Comparison of ENCODE assay signal across 8 cellular contexts in genomic region chr3:66253790-66254620, GRCh38. TPM values are rescaled to one million over a fixed set of nuclear protein-coding genes. Genes with fewer than 3 reads are reported as not detected.
DNase-seq lines count a peak whose midpoint lies in the region; TF ChIP-seq lines count a peak whose summit lies in the region.

No MANE protein-coding gene starts in this region.

- no peaks in the 10 kb centered on the region for H3K4me1 Mint-ChIP-seq in activated T-helper 1 cell treated with anti-CD3 and anti-CD28 coated beads, Interleukin-12 subunit alpha, Interleukin-12 subunit beta, Interleukin-2, Interleukin-4 antibody, amounts not matched to agents 30 ng/mL and 10 ng/mL and 1 ng/mL, durations not matched to agents 14 hours and 24 hours and 36 hours (ENCODE audit: low read depth)

- H3K4me3 ChIP-seq in MM.1S (ENCODE audit: low read length), result no peak overlapping the region
- H3K4me3 ChIP-seq in lower leg skin (ENCODE audit: low read depth, poor library complexity, severe bottlenecking), result no peak overlapping the region

- no peaks in the 10 kb centered on the region for H3K9me2 ChIP-seq in MM.1S (replicated peaks; ENCODE audit: insufficient read depth, low read length)

- H2AFZ ChIP-seq in MM.1S (ENCODE audit: low read length), result no peak overlapping the region

- no peak overlapping the region for H3K4me3 Mint-ChIP-seq in activated T-helper 1 cell treated with anti-CD3 and anti-CD28 coated beads, Interleukin-12 subunit alpha, Interleukin-12 subunit beta, Interleukin-2, Interleukin-4 antibody, amounts not matched to agents 30 ng/mL and 10 ng/mL and 1 ng/mL, durations not matched to agents 14 hours and 24 hours and 36 hours

- H3K4me2 ChIP-seq in MM.1S (ENCODE audit: low read depth, low read length), result no peak overlapping the region

- H4K20me1 ChIP-seq in MM.1S (ENCODE audit: insufficient read depth, low read length), result no peaks in the 10 kb centered on the region

- H3K36me3 Mint-ChIP-seq in activated T-helper 1 cell treated with anti-CD3 and anti-CD28 coated beads, Interleukin-12 subunit alpha, Interleukin-12 subunit beta, Interleukin-2, Interleukin-4 antibody, amounts not matched to agents 30 ng/mL and 10 ng/mL and 1 ng/mL, durations not matched to agents 14 hours and 24 hours and 36 hours (ENCODE audit: low read depth), result peaks cover 8% of the 10 kb centered on the region

- H3K27me3 Mint-ChIP-seq in activated T-helper 1 cell treated with anti-CD3 and anti-CD28 coated beads, Interleukin-12 subunit alpha, Interleukin-12 subunit beta, Interleukin-2, Interleukin-4 antibody, amounts not matched to agents 30 ng/mL and 10 ng/mL and 1 ng/mL, durations not matched to agents 14 hours and 24 hours and 36 hours (ENCODE audit: insufficient read depth), result no peaks in the 10 kb centered on the region

- DNase-seq in DMS 273 (lab: John Stamatoyannopoulos, UW; ENCODE audit: unreplicated experiment) (peak; percentile 35), DMS 273 treated with DMSO at 0.1 percent for 48 hours (lab: John Stamatoyannopoulos, UW) (no peak), MM.1S (peak; percentile 46), cerebellum (ENCODE audit: low spot score) (peak; percentile 23), midbrain (lab: John Stamatoyannopoulos, UW) (peak; percentile 39), lower leg skin (ENCODE audit: low spot score in 2 of 2) (no peak), NCI-H1694 (lab: John Stamatoyannopoulos, UW) (no peak)
- DNase-seq in activated T-helper 1 cell treated with anti-CD3 and anti-CD28 coated beads, Interleukin-12 subunit alpha, Interleukin-12 subunit beta, Interleukin-2, Interleukin-4 antibody, amounts not matched to agents 30 ng/mL and 10 ng/mL and 1 ng/mL, durations not matched to agents 14 hours and 24 hours and 36 hours (ENCODE audit: low spot score), result no peak

- no peaks in the 10 kb centered on the region for H3K4me1 ChIP-seq in MM.1S (ENCODE audit: low read length)

- H3K36me3 ChIP-seq in MM.1S (replicated peaks; ENCODE audit: insufficient read depth, low read length), result no peaks in the 10 kb centered on the region

- intact Hi-C loops in activated T-helper 1 cell treated with anti-CD3 and anti-CD28 coated beads, Interleukin-12 subunit alpha, Interleukin-12 subunit beta, Interleukin-2, Interleukin-4 antibody, amounts not matched to agents 30 ng/mL and 10 ng/mL and 1 ng/mL, durations not matched to agents 14 hours and 24 hours and 36 hours (cut with micrococcal nuclease), result loop anchor here (1.0 to 2.0 kb wide), 3 partner anchors 23 to 568 kb away; no protein-coding TSS in a partner anchor
- intact Hi-C loops in lower leg skin (cut with DNase I; ENCODE audit: low total_unique reads), result loop anchor here (10.0 kb wide), 1 partner anchor 571 kb away; no protein-coding TSS in a partner anchor

- no peaks in the 10 kb centered on the region for H3F3A ChIP-seq in MM.1S (ENCODE audit: insufficient read depth, low read length)

- no peak overlapping the region for H3K27ac ChIP-seq in MM.1S (ENCODE audit: low read length)

- no peaks in the 10 kb centered on the region for H3K9me3 ChIP-seq in MM.1S (replicated peaks; ENCODE audit: insufficient read depth, low read length)

- H3K27ac Mint-ChIP-seq in activated T-helper 1 cell treated with anti-CD3 and anti-CD28 coated beads, Interleukin-12 subunit alpha, Interleukin-12 subunit beta, Interleukin-2, Interleukin-4 antibody, amounts not matched to agents 30 ng/mL and 10 ng/mL and 1 ng/mL, durations not matched to agents 14 hours and 24 hours and 36 hours, result no peak overlapping the region

- WGBS in lower leg skin, 2 donors, result 69 to 74% methylated on average over 6 of the region's 6 CpGs

- H3K79me2 ChIP-seq in MM.1S (ENCODE audit: low read length), result no peaks in the 10 kb centered on the region

- H3K9me3 Mint-ChIP-seq in activated T-helper 1 cell treated with anti-CD3 and anti-CD28 coated beads, Interleukin-12 subunit alpha, Interleukin-12 subunit beta, Interleukin-2, Interleukin-4 antibody, amounts not matched to agents 30 ng/mL and 10 ng/mL and 1 ng/mL, durations not matched to agents 14 hours and 24 hours and 36 hours, result no peaks in the 10 kb centered on the region

- no peak for TF ChIP-seq POLR2A in lower leg skin (IDR thresholded peaks at IDR 0.05)

- H3K9ac ChIP-seq in MM.1S (ENCODE audit: low read length), result no peak overlapping the region

- no peaks in the 10 kb centered on the region for H3K27me3 ChIP-seq in MM.1S (replicated peaks; ENCODE audit: insufficient read depth, low read length)

- peak; percentile 71 for TF ChIP-seq CTCF in MM.1S (IDR thresholded peaks at IDR 0.05; ENCODE audit: low read length)
- TF ChIP-seq CTCF in lower leg skin (IDR thresholded peaks at IDR 0.05), result no peak

RNA-seq across cellular contexts. Expression of gene SLC25A26, which starts 33.2 kb away (rescaled TPM):
- 11.5 TPM for total RNA-seq in cerebellum
- total RNA-seq in activated T-helper 1 cell treated with anti-CD3 and anti-CD28 coated beads, Interleukin-12 subunit alpha, Interleukin-12 subunit beta, Interleukin-2, Interleukin-4 antibody, amounts not matched to agents 30 ng/mL and 10 ng/mL and 1 ng/mL, durations not matched to agents 14 hours and 24 hours and 36 hours, result 17.0 and 18.8 TPM in 2 replicates
- total RNA-seq in lower leg skin, result 10 to 100 TPM; 13.7 to 29.1 (median 21.9) TPM

Comparison
In these comparisons a context has a peak if more than half of its experiments do, and no peak if none do; other contexts are left out.
1. DNase-seq: peak in DMS 273 (single experiment), MM.1S (single experiment), cerebellum (single experiment) and midbrain (single experiment); none in DMS 273 treated with DMSO at 0.1 percent for 48 hours (single experiment), activated T-helper 1 cell treated with anti-CD3 and anti-CD28 coated beads, Interleukin-12 subunit alpha, Interleukin-12 subunit beta, Interleukin-2, Interleukin-4 antibody, amounts not matched to agents 30 ng/mL and 10 ng/mL and 1 ng/mL, durations not matched to agents 14 hours and 24 hours and 36 hours (single experiment), lower leg skin (0 of 2) and NCI-H1694 (single experiment).